ENCODE assay signal across 8 cellular contexts in the genomic region with DNA sequence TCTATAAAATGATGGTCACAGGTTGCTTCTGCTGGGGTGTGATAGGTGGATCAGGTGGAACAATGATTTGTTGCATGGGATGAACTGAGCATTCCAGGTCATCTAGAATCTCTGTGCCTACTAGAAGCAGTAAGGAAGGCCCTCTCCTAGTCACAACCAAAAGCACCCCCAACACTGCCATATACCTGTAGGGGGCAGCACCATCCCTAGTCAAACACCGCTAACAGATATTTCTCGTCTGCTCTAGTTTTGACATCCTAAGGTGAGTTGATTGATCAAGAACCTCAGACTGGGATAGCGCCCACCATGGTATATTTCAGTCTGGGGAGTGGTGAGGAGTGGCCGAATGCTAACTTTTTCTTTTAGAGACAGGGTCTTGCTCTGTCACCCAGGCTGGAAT.
DNase-seq lines count a peak whose midpoint lies in the region; ATAC-seq and TF ChIP-seq lines count a peak whose summit lies in the region.

No MANE protein-coding gene starts in this region.

- H3K9me3 Mint-ChIP-seq in nephron, result no peaks in the 10 kb centered on the region

- H3K9ac ChIP-seq in adipocyte (ENCODE audit: low read length), result no peak overlapping the region

- H3K36me3 ChIP-seq in left ventricle myocardium inferior, result no peaks in the 10 kb centered on the region
- H3K36me3 ChIP-seq in adipocyte (ENCODE audit: control insufficient read depth, insufficient read depth, low read length, severe bottlenecking), result no peaks in the 10 kb centered on the region

- H3K4me1 ChIP-seq in left ventricle myocardium inferior (no peaks in the 10 kb centered on the region), adipocyte (ENCODE audit: control insufficient read depth, insufficient read depth, low read length) (no peaks in the 10 kb centered on the region)

- H3K4me3 Mint-ChIP-seq in nephron, result no peak overlapping the region

- ATAC-seq in Right ventricle myocardium superior (ENCODE audit: poor library complexity), result no peak

- no peaks in the 10 kb centered on the region for H3K36me3 Mint-ChIP-seq in nephron (ENCODE audit: low read depth)

- H3K27ac ChIP-seq in left ventricle myocardium inferior (replicated peaks), result no peak overlapping the region

- peaks cover 24% of the 10 kb centered on the region for H3K4me1 Mint-ChIP-seq in nephron

- DNase-seq in left ventricle myocardium inferior, result no peak
- no peak for DNase-seq in Right ventricle myocardium superior
- DNase-seq in NAMALWA (ENCODE audit: low spot score), result peak; percentile 24
- peak; percentile 39 for DNase-seq in adipocyte (ENCODE audit: low read depth)
- DNase-seq in NK-92 (lab: John Stamatoyannopoulos, UW; ENCODE audit: unreplicated experiment), result no peak
- DNase-seq in NCI-H524 treated with DMSO at 0.1 percent for 48 hours (lab: John Stamatoyannopoulos, UW), result no peak
- no peak for DNase-seq in MV-4-11 (lab: John Stamatoyannopoulos, UW)

- H3K27ac Mint-ChIP-seq in nephron, result peak overlapping the region in 2 of 3 experiments; percentile 1 to 83

- peaks cover 4% of the 10 kb centered on the region for H3K27me3 Mint-ChIP-seq in nephron (ENCODE audit: low read depth)

- no peaks in the 10 kb centered on the region for H3K9me3 ChIP-seq in left ventricle myocardium inferior (replicated peaks)
- H3K9me3 ChIP-seq in adipocyte (ENCODE audit: control insufficient read depth, low read length), result peaks cover 7% of the 10 kb centered on the region

- TF ChIP-seq CTCF in left ventricle myocardium inferior (IDR thresholded peaks at IDR 0.05; ENCODE audit: borderline replicate concordance) (peak; percentile 56), nephron (IDR thresholded peaks at IDR 0.05; ENCODE audit: unreplicated experiment in 3 of 3) (peak; percentile 12 to 36 (median 15))

- H3K27me3 ChIP-seq in left ventricle myocardium inferior (ENCODE audit: low read depth) (no peaks in the 10 kb centered on the region), adipocyte (replicated peaks; ENCODE audit: control insufficient read depth, insufficient read depth, low read length) (peaks cover 7% of the 10 kb centered on the region)

- intact Hi-C loops in left ventricle myocardium inferior (cut with micrococcal nuclease) (loop anchor here (5.0 kb wide), 1 partner anchor 57 kb away; no protein-coding TSS in a partner anchor), Right ventricle myocardium superior (cut with DNase I) (no loop called here)

- H3K4me3 ChIP-seq in left ventricle myocardium inferior (no peak overlapping the region), adipocyte (ENCODE audit: low read length) (no peak overlapping the region)

Comparison
In these comparisons a context has a peak if more than half of its experiments do, and no peak if none do; other contexts are left out.
1. DNase-seq: peak in NAMALWA (single experiment) and adipocyte (single experiment); none in left ventricle myocardium inferior (single experiment), Right ventricle myocardium superior (single experiment), NK-92 (single experiment), NCI-H524 treated with DMSO at 0.1 percent for 48 hours (single experiment) and MV-4-11 (single experiment).